ENCODE assay signal across 10 cellular contexts in genomic region chr9:80797841-80798688, GRCh38.
DNase-seq lines count a peak whose midpoint lies in the region; ATAC-seq and TF ChIP-seq lines count a peak whose summit lies in the region.
"Had no signal": no experiment of that assay in that cellular context is flagged by ENCODE, and none has a peak within 500 bp of the region (broad histone marks: within the 10 kb centered on the region; RNA-seq: fewer than 3 reads in every experiment).

No MANE protein-coding gene starts in this region.

- H3K9me2 ChIP-seq in MM.1S (replicated peaks; ENCODE audit: insufficient read depth, low read length): no peaks in the 10 kb centered on the region

- H3K27ac ChIP-seq in MM.1S (ENCODE audit: low read length): no peak overlapping the region

- no peak overlapping the region for H3K4me3 ChIP-seq in MM.1S (ENCODE audit: low read length)

- H3K27me3 ChIP-seq in MM.1S (replicated peaks; ENCODE audit: insufficient read depth, low read length): no peaks in the 10 kb centered on the region

- H4K20me1 ChIP-seq in MM.1S (ENCODE audit: insufficient read depth, low read length): no peaks in the 10 kb centered on the region

- no peaks in the 10 kb centered on the region for H3K36me3 ChIP-seq in MM.1S (replicated peaks; ENCODE audit: insufficient read depth, low read length)

- DNase-seq in Ammon's horn (ENCODE audit: low spot score) (peak; percentile 79), NCI-H82 (lab: John Stamatoyannopoulos, UW) (peak; percentile 76), fibroblast of peridontal ligament (ENCODE audit: extremely low read depth) (peak; percentile 95), occipital lobe (lab: John Stamatoyannopoulos, UW) (peak; percentile 47), MM.1S (no peak), COLO668 (lab: John Stamatoyannopoulos, UW; ENCODE audit: unreplicated experiment) (no peak), NOMO-1 (lab: John Stamatoyannopoulos, UW; ENCODE audit: unreplicated experiment in 2 of 2) (no peak)
- DNase-seq: T-helper 2 cell had no signal

- no peaks in the 10 kb centered on the region for H3K79me2 ChIP-seq in MM.1S (ENCODE audit: low read length)

- TF ChIP-seq CTCF in MM.1S (IDR thresholded peaks at IDR 0.05; ENCODE audit: low read length): no peak

- no peaks in the 10 kb centered on the region for H3K9me3 ChIP-seq in MM.1S (replicated peaks; ENCODE audit: insufficient read depth, low read length)

- no peak overlapping the region for H2AFZ ChIP-seq in MM.1S (ENCODE audit: low read length)

- H3K4me2 ChIP-seq in MM.1S (ENCODE audit: low read depth, low read length): no peak overlapping the region

- H3F3A ChIP-seq in MM.1S (ENCODE audit: insufficient read depth, low read length): no peaks in the 10 kb centered on the region

- no peak for ATAC-seq in HG03565 (IDR thresholded peaks at IDR 0.05; ENCODE audit: unreplicated experiment)
- ATAC-seq: activated naive CD4-positive, alpha-beta T cell treated with anti-CD3 and anti-CD28 coated beads, Interleukin-2, amount 50 U/mL, for 72 hours had no signal

- H3K9ac ChIP-seq in MM.1S (ENCODE audit: low read length): no peak overlapping the region

- no peaks in the 10 kb centered on the region for H3K4me1 ChIP-seq in MM.1S (ENCODE audit: low read length)

Comparison
In these comparisons a context has a peak if more than half of its experiments do, and no peak if none do; other contexts are left out.
1. DNase-seq: peak in Ammon's horn (single experiment), NCI-H82 (single experiment), fibroblast of peridontal ligament (single experiment) and occipital lobe (single experiment); none in MM.1S (single experiment), COLO668 (single experiment) and NOMO-1 (0 of 2).